Comparison of ENCODE assay signal across 8 cellular contexts in genomic region chr10:80924063-80924952, GRCh38.
DNase-seq lines count a peak whose midpoint lies in the region; ATAC-seq and TF ChIP-seq lines count a peak whose summit lies in the region.

No MANE protein-coding gene starts in this region.

- DNase-seq in Right ventricle myocardium superior: no peak
- DNase-seq in Right ventricle myocardium inferior (ENCODE audit: missing footprints): no peak
- peak; percentile 27 for DNase-seq in NCI-H526 treated with DMSO at 0.1 percent for 48 hours (lab: John Stamatoyannopoulos, UW)
- DNase-seq in choroid plexus epithelial cell (ENCODE audit: low read depth): peak; percentile 58
- DNase-seq in lower lobe of right lung: no peak
- DNase-seq in vagina (ENCODE audit: extremely low spot score in 2 of 2): no peak
- no peak for DNase-seq in 8988T

- no peak overlapping the region for H3K4me3 ChIP-seq in choroid plexus epithelial cell (ENCODE audit: low read depth, low read length)
- H3K4me3 ChIP-seq in lower lobe of right lung: no peak overlapping the region
- no peak overlapping the region for H3K4me3 ChIP-seq in vagina

- TF ChIP-seq CTCF in choroid plexus epithelial cell (conservative IDR thresholded peaks at IDR 0.05; ENCODE audit: low read depth, low read length): peak; percentile 68
- peak; percentile 67 for TF ChIP-seq CTCF in lower lobe of right lung (IDR thresholded peaks at IDR 0.05)
- peak; percentile 8 to 51 (median 51) for TF ChIP-seq CTCF in vagina (IDR thresholded peaks at IDR 0.05)

- intact Hi-C loops in Right ventricle myocardium superior (cut with DNase I): loop anchor here (10.0 kb wide), 3 partner anchors 230 to 480 kb away; no protein-coding TSS in a partner anchor
- intact Hi-C loops in Right ventricle myocardium inferior (cut with DNase I): loop anchor here (1.0 to 10.0 kb wide), 3 partner anchors 224 to 542 kb away; no protein-coding TSS in a partner anchor
- intact Hi-C loops in lower lobe of right lung (cut with DNase I): no loop called here
- intact Hi-C loops in vagina (cut with DNase I): no loop called here

- H3K4me1 ChIP-seq in lower lobe of right lung (no peaks in the 10 kb centered on the region), vagina (no peaks in the 10 kb centered on the region)

- H3K27me3 ChIP-seq in lower lobe of right lung (ENCODE audit: low read depth) (no peaks in the 10 kb centered on the region), vagina (no peaks in the 10 kb centered on the region)

- H3K27ac ChIP-seq in lower lobe of right lung (no peak overlapping the region), vagina (no peak overlapping the region)

- no peaks in the 10 kb centered on the region for H3K36me3 ChIP-seq in lower lobe of right lung
- no peaks in the 10 kb centered on the region for H3K36me3 ChIP-seq in vagina

- ATAC-seq in Right ventricle myocardium superior (ENCODE audit: poor library complexity): peak; percentile 60
- ATAC-seq in Right ventricle myocardium inferior: no peak
- peak; percentile 70 for ATAC-seq in HG02588 (IDR thresholded peaks at IDR 0.05; ENCODE audit: unreplicated experiment)
- ATAC-seq in lower lobe of right lung: peak; percentile 50 to 66

- no peak for TF ChIP-seq POLR2A in vagina (IDR thresholded peaks at IDR 0.05)

- H3K9me3 ChIP-seq in lower lobe of right lung: no peaks in the 10 kb centered on the region
- H3K9me3 ChIP-seq in vagina: no peaks in the 10 kb centered on the region

Comparison
In these comparisons a context has a peak if more than half of its experiments do, and no peak if none do; other contexts are left out.
1. DNase-seq: peak in NCI-H526 treated with DMSO at 0.1 percent for 48 hours (single experiment) and choroid plexus epithelial cell (single experiment); none in Right ventricle myocardium superior (single experiment), Right ventricle myocardium inferior (single experiment), lower lobe of right lung (single experiment), vagina (0 of 2) and 8988T (single experiment).
2. intact Hi-C loops: an anchor here in Right ventricle myocardium superior (10.0 kb wide) and Right ventricle myocardium inferior (1.0 to 10.0 kb wide); none called in lower lobe of right lung and vagina.
3. Peak in every context shown above with its lines, with median percentiles within 50 percentile points of each other: CTCF ChIP-seq.